Comparison of ENCODE assay signal across 8 cellular contexts in genomic region chr17:75764711-75765421, GRCh38. TPM values are rescaled to one million over a fixed set of nuclear protein-coding genes. Genes with fewer than 3 reads are reported as not detected.
DNase-seq lines count a peak whose midpoint lies in the region; ATAC-seq and TF ChIP-seq lines count a peak whose summit lies in the region.

Gene GALK1 (minus strand): TSS chr17:75765192. CDS start chr17:75765136, 56 bp downstream.

- no peaks in the 10 kb centered on the region for H3K27me3 Mint-ChIP-seq in naive thymus-derived CD4-positive, alpha-beta T cell

- H3K36me3 ChIP-seq in esophagus squamous epithelium: peaks cover 0 to 15% (median 0%) of the 10 kb centered on the region in 3 donors
- no peaks in the 10 kb centered on the region for H3K36me3 ChIP-seq in naive thymus-derived CD4-positive, alpha-beta T cell (ENCODE audit: control insufficient read depth in 2 of 3, insufficient read depth in 3 of 3, low read length in 3 of 3)

- peak; percentile 65 for TF ChIP-seq CTCF in AG04450 (IDR thresholded peaks at IDR 0.05; ENCODE audit: low read depth, low read length)
- peak; percentile 51 to 71 (median 65) for TF ChIP-seq CTCF in esophagus squamous epithelium (IDR thresholded peaks at IDR 0.05)

- no peaks in the 10 kb centered on the region for H3K9me3 Mint-ChIP-seq in naive thymus-derived CD4-positive, alpha-beta T cell

- H3K27ac Mint-ChIP-seq in naive thymus-derived CD4-positive, alpha-beta T cell: peak within 1 kb of the TSS; percentile 32 to 87 (median 70)

- H3K4me1 ChIP-seq in esophagus squamous epithelium: peaks cover 18 to 34% (median 28%) of the 10 kb centered on the region in 3 donors
- H3K4me1 ChIP-seq in naive thymus-derived CD4-positive, alpha-beta T cell (ENCODE audit: control insufficient read depth in 2 of 2, insufficient read depth in 2 of 2, low read length in 2 of 2): peaks cover 11% of the 10 kb centered on the region in 2 donors

- peak within 1 kb of the TSS; percentile 31 for H3K27ac ChIP-seq in AG04450 (ENCODE audit: low read depth, low read length)
- H3K27ac ChIP-seq in esophagus squamous epithelium: peak within 1 kb of the TSS; percentile 73 to 92 (median 88)
- peak within 1 kb of the TSS; percentile 67 for H3K27ac ChIP-seq in naive thymus-derived CD4-positive, alpha-beta T cell (ENCODE audit: low read depth, low read length)

- H3K27me3 ChIP-seq in AG04450 (ENCODE audit: control insufficient read depth, insufficient read depth, low read length) (peaks cover 4% of the 10 kb centered on the region), esophagus squamous epithelium (no peaks in the 10 kb centered on the region)
- H3K27me3 ChIP-seq in naive thymus-derived CD4-positive, alpha-beta T cell (ENCODE audit: control insufficient read depth in 2 of 2, insufficient read depth in 2 of 2, low read length in 2 of 2): no peaks in the 10 kb centered on the region

- peak within 1 kb of the TSS; percentile 70 for H3K4me3 ChIP-seq in AG04450 (ENCODE audit: low read depth, low read length)
- peak within 1 kb of the TSS; percentile 51 to 85 (median 70) for H3K4me3 ChIP-seq in esophagus squamous epithelium
- H3K4me3 ChIP-seq in naive thymus-derived CD4-positive, alpha-beta T cell (ENCODE audit: low read length): peak within 1 kb of the TSS; percentile 71

- WGBS in esophagus squamous epithelium, 2 donors: 0% methylated on average over 1 to 3 of the region's 71 CpGs

- ATAC-seq in GM18511 (IDR thresholded peaks at IDR 0.05; ENCODE audit: unreplicated experiment) (peak; percentile 85), HG03103 (IDR thresholded peaks at IDR 0.05; ENCODE audit: low read depth, unreplicated experiment) (peak; percentile 65)
- ATAC-seq in naive thymus-derived CD4-positive, alpha-beta T cell: peak; percentile 97

- intact Hi-C loops in esophagus squamous epithelium (cut with DNase I): no loop called here
- intact Hi-C loops in naive thymus-derived CD4-positive, alpha-beta T cell (cut with micrococcal nuclease): loop anchor here (1.0 to 2.0 kb wide), 7 partner anchors 12 to 131 kb away; partner anchors contain the start of genes UNK (in 2 of the 2) and TRIM65 (in 1 of the 2)

- H3K4me1 Mint-ChIP-seq in naive thymus-derived CD4-positive, alpha-beta T cell: peaks cover 0 to 21% (median 10%) of the 10 kb centered on the region in 7 donors

- H3K9me3 ChIP-seq in AG04450 (ENCODE audit: control insufficient read depth, insufficient read depth, low read length): no peaks in the 10 kb centered on the region; the same call in 1 of the 2 replicates
- no peaks in the 10 kb centered on the region for H3K9me3 ChIP-seq in esophagus squamous epithelium
- H3K9me3 ChIP-seq in naive thymus-derived CD4-positive, alpha-beta T cell (ENCODE audit: control insufficient read depth in 2 of 3, low read length in 3 of 3): no peaks in the 10 kb centered on the region

- CTCF ChIA-PET in AG04450 (lab: Charles Lee): interaction anchor here (0.8 to 4.8 kb wide), 12 partner anchors 9 to 132 kb away, joined by 3 to 38 read pairs (median 6); partner anchors contain the start of gene SMIM5
- CTCF ChIA-PET in naive thymus-derived CD4-positive, alpha-beta T cell (lab: Charles Lee): interaction anchor here (0.6 to 3.1 kb wide), 13 partner anchors 11 to 182 kb away, joined by 3 to 21 read pairs (median 8); partner anchors contain the start of genes SMIM5, TRIM65 and UNK

- peak in 2 of 4 donors; percentile 72 to 79 for TF ChIP-seq POLR2A in esophagus squamous epithelium (IDR thresholded peaks at IDR 0.05)

- H3K36me3 Mint-ChIP-seq in naive thymus-derived CD4-positive, alpha-beta T cell: no peaks in the 10 kb centered on the region

- DNase-seq in AG04450 (ENCODE audit: low read depth, low spot score) (no peak), OCI-M1 (lab: John Stamatoyannopoulos, UW) (peak; percentile 75), activated T-helper 1 cell treated with Interleukin-2 at 50 U/mL for 16 hours (ENCODE audit: low read depth) (peak; percentile 62), esophagus squamous epithelium (lab: John Stamatoyannopoulos, UW) (no peak), stromal cell of bone marrow (ENCODE audit: low read depth) (peak; percentile 36)
- DNase-seq in naive thymus-derived CD4-positive, alpha-beta T cell: peak; percentile 56 to 78 (median 67)

- POLR2A ChIA-PET in AG04450 (lab: Yijun Ruan, JAX): interaction anchor here (0.7 to 4.8 kb wide), 6 partner anchors 10 to 337 kb away, joined by 3 to 53 read pairs (median 8); a partner anchor contains a TSS
- POLR2A ChIA-PET in naive thymus-derived CD4-positive, alpha-beta T cell (lab: Charles Lee): interaction anchor here (0.6 to 13.2 kb wide), 17 partner anchors 9 to 132 kb away, joined by 3 to 244 read pairs (median 4); partner anchors contain the start of genes RECQL5, SAP30BP, TRIM65 and UNC13D

- H3K4me3 Mint-ChIP-seq in naive thymus-derived CD4-positive, alpha-beta T cell: peak within 1 kb of the TSS; percentile 62 to 84 (median 75)

RNA-seq across cellular contexts. Expression of gene GALK1, which starts in this region (rescaled TPM):
- 12.4 and 16.8 TPM in 2 replicates for polyA plus RNA-seq in AG04450 (2011; rRNA removed)
- 9.2 and 17.0 TPM in 2 replicates for polyA minus RNA-seq in AG04450 (2011; rRNA and poly(A)+ RNA removed)
- 10 to 100 TPM; 16.4 to 30.9 (median 20.2) TPM for total RNA-seq in esophagus squamous epithelium
- 10 to 100 TPM in 4 of 5 experiments, 1 to 10 TPM in 1; 9.9 to 42.9 (median 22.1) TPM for total RNA-seq in naive thymus-derived CD4-positive, alpha-beta T cell
- polyA plus RNA-seq in naive thymus-derived CD4-positive, alpha-beta T cell: 10 to 100 TPM; 12.8 to 18.9 TPM

Comparison
In these comparisons a context has a peak if more than half of its experiments do, and no peak if none do; other contexts are left out.
1. DNase-seq: peak in OCI-M1 (single experiment), activated T-helper 1 cell treated with Interleukin-2 at 50 U/mL for 16 hours (single experiment), naive thymus-derived CD4-positive, alpha-beta T cell (9 of 9) and stromal cell of bone marrow (single experiment); none in AG04450 (single experiment) and esophagus squamous epithelium (single experiment).
2. H3K27ac ChIP-seq: peak in every context shown above with its lines; median percentile 88 in esophagus squamous epithelium; 67 in naive thymus-derived CD4-positive, alpha-beta T cell; 31 in AG04450.
3. Peak in every context shown above with its lines, with median percentiles within 50 percentile points of each other: H3K4me3 ChIP-seq and ATAC-seq.